ENCODE assay signal across 14 cellular contexts in genomic region chr19:18743281-18743825, GRCh38. TPM values are rescaled to one million over a fixed set of nuclear protein-coding genes. Genes with fewer than 3 reads are reported as not detected.
DNase-seq lines count a peak whose midpoint lies in the region; ATAC-seq and TF ChIP-seq lines count a peak whose summit lies in the region.
"Had no signal": no experiment of that assay in that cellular context is flagged by ENCODE, and none has a peak within 500 bp of the region (broad histone marks: within the 10 kb centered on the region; RNA-seq: fewer than 3 reads in every experiment).

No MANE protein-coding gene starts in this region.

- intact Hi-C loops in left ventricle myocardium inferior (cut with micrococcal nuclease): no loop called here

- no peaks in the 10 kb centered on the region for H3K4me1 Mint-ChIP-seq in activated T-cell treated with anti-CD3 and anti-CD28 coated beads, Interleukin-2, amount 50 U/mL, for 72 hours (ENCODE audit: low read depth)

- no peak for ATAC-seq in activated T-cell treated with anti-CD3 and anti-CD28 coated beads, Interleukin-2, amount 50 U/mL, for 72 hours (replicated peaks in 1 of 2)
- ATAC-seq: effector memory CD8-positive, alpha-beta T cell had no signal

- DNase-seq in HEK293T (ENCODE audit: extremely low spot score): peak; percentile 37
- DNase-seq in amniotic epithelial cell (ENCODE audit: low read depth): peak; percentile 85
- peak; percentile 79 for DNase-seq in left ventricle myocardium inferior
- DNase-seq in trophoblast cell: peak; percentile 75 to 76
- DNase-seq in G401 (ENCODE audit: low spot score): no peak
- no peak for DNase-seq in GOT3 (lab: John Stamatoyannopoulos, UW)
- no peak for DNase-seq in stimulated activated CD4-positive, alpha-beta T cell treated with anti-CD3 and anti-CD28 coated beads, Interleukin-2, amount 100 ng/mL, for 48 hours
- no peak for DNase-seq in activated T-cell treated with anti-CD3 and anti-CD28 coated beads, Interleukin-2, amount 50 U/mL, for 72 hours
- DNase-seq: activated CD4-positive, CD25-positive, alpha-beta regulatory T cell; activated gamma-delta T cell; effector memory CD8-positive, alpha-beta T cell; NCI-H1417; nephron progenitor cell; stimulated activated CD4-positive, alpha-beta T cell treated with anti-CD3 and anti-CD28 coated beads, Interleukin-4, amount 100 ng/mL, for 24 hours had no signal

- no peak overlapping the region for H3K4ac ChIP-seq in trophoblast cell (ENCODE audit: low read depth, low read length)

- no peak for TF ChIP-seq CTCF in left ventricle myocardium inferior (IDR thresholded peaks at IDR 0.05; ENCODE audit: borderline replicate concordance)

- H3K4me2 ChIP-seq in trophoblast cell (ENCODE audit: low read length): no peak overlapping the region

- H3K4me1 ChIP-seq in left ventricle myocardium inferior (peaks cover 38% of the 10 kb centered on the region), trophoblast cell (ENCODE audit: control insufficient read depth in 1 of 2, insufficient read depth in 2 of 2, low read length in 2 of 2) (peaks cover 13 to 14% of the 10 kb centered on the region in 2 experiments)

- H4K12ac ChIP-seq in trophoblast cell (ENCODE audit: low read depth, low read length): no peak overlapping the region

- H3K36me3 ChIP-seq in left ventricle myocardium inferior (no peaks in the 10 kb centered on the region), trophoblast cell (ENCODE audit: control insufficient read depth in 1 of 2, insufficient read depth in 2 of 2, low read length in 2 of 2) (peaks cover 0 to 2% of the 10 kb centered on the region in 2 experiments)

- in situ Hi-C loops in G401 (cut with HindIII; ENCODE audit: low sequenced_read_pairs): no loop called here

- H3K18ac ChIP-seq in trophoblast cell (ENCODE audit: low read length): no peak overlapping the region

- peaks cover 3% of the 10 kb centered on the region for H3K79me1 ChIP-seq in trophoblast cell (ENCODE audit: low read length)

- H3K4me3 Mint-ChIP-seq in activated T-cell treated with anti-CD3 and anti-CD28 coated beads, Interleukin-2, amount 50 U/mL, for 72 hours: no peak overlapping the region
- H3K4me3 Mint-ChIP-seq: effector memory CD8-positive, alpha-beta T cell; nephron progenitor cell had no signal

- no peak overlapping the region for H4K8ac ChIP-seq in trophoblast cell (ENCODE audit: low read depth, low read length)

- no peaks in the 10 kb centered on the region for H3K27me3 Mint-ChIP-seq in activated T-cell treated with anti-CD3 and anti-CD28 coated beads, Interleukin-2, amount 50 U/mL, for 72 hours (ENCODE audit: low read depth)
- H3K27me3 Mint-ChIP-seq: effector memory CD8-positive, alpha-beta T cell had no signal

- H3K27ac ChIP-seq in left ventricle myocardium inferior (replicated peaks) (peak overlapping the region; percentile 33), trophoblast cell (ENCODE audit: low read depth, low read length) (no peak overlapping the region)

- no peak overlapping the region for H3K9ac ChIP-seq in trophoblast cell (ENCODE audit: low read length)

- H3K9me3 ChIP-seq in left ventricle myocardium inferior (replicated peaks) (no peaks in the 10 kb centered on the region), trophoblast cell (ENCODE audit: insufficient read depth, low read depth, low read length) (peaks cover 2% of the 10 kb centered on the region)

- no peaks in the 10 kb centered on the region for H3K36me3 Mint-ChIP-seq in activated T-cell treated with anti-CD3 and anti-CD28 coated beads, Interleukin-2, amount 50 U/mL, for 72 hours (ENCODE audit: insufficient read depth in 2 of 2)

- WGBS in trophoblast cell (ENCODE audit: extremely low coverage, insufficient coverage, insufficient read length): no CpG with 5 or more reads among the region's 29 CpGs

- H3K14ac ChIP-seq in trophoblast cell (ENCODE audit: low read length): no peak overlapping the region

- POLR2A ChIA-PET in HEK293T (lab: Yijun Ruan, JAX): no interaction called here

- H2AK5ac ChIP-seq in trophoblast cell (ENCODE audit: low read length): no peak overlapping the region

- no peak overlapping the region for H4K91ac ChIP-seq in trophoblast cell (ENCODE audit: low read depth, low read length)

- no peak overlapping the region for H3K27ac Mint-ChIP-seq in activated T-cell treated with anti-CD3 and anti-CD28 coated beads, Interleukin-2, amount 50 U/mL, for 72 hours
- H3K27ac Mint-ChIP-seq: effector memory CD8-positive, alpha-beta T cell; nephron progenitor cell had no signal

- no peak overlapping the region for H2AFZ ChIP-seq in trophoblast cell (ENCODE audit: insufficient read depth, low read length, poor library complexity)

- CTCF ChIA-PET in HEK293T (lab: Yijun Ruan, JAX): no interaction called here

- H3K23ac ChIP-seq in trophoblast cell (ENCODE audit: low read length): no peak overlapping the region

- no peak overlapping the region for H2BK5ac ChIP-seq in trophoblast cell (ENCODE audit: low read depth, low read length, poor library complexity)

- H3K4me3 ChIP-seq in left ventricle myocardium inferior (peak overlapping the region; percentile 29), trophoblast cell (ENCODE audit: low read depth, low read length) (no peak overlapping the region)

- no peaks in the 10 kb centered on the region for H3K9me3 Mint-ChIP-seq in activated T-cell treated with anti-CD3 and anti-CD28 coated beads, Interleukin-2, amount 50 U/mL, for 72 hours
- H3K9me3 Mint-ChIP-seq: effector memory CD8-positive, alpha-beta T cell; nephron progenitor cell had no signal

- no peaks in the 10 kb centered on the region for H3K27me3 ChIP-seq in left ventricle myocardium inferior (ENCODE audit: low read depth)
- no peaks in the 10 kb centered on the region for H3K27me3 ChIP-seq in trophoblast cell (ENCODE audit: insufficient read depth, low read length)

- H2BK12ac ChIP-seq in trophoblast cell (ENCODE audit: low read length): no peak overlapping the region

- no peaks in the 10 kb centered on the region for H3K79me2 ChIP-seq in trophoblast cell (ENCODE audit: control insufficient read depth, insufficient read depth, low read length, poor library complexity)

- H2BK120ac ChIP-seq in trophoblast cell (ENCODE audit: insufficient read depth, low read length, poor library complexity): no peak overlapping the region

TF ChIP-seq in HEK293T, 16 proteins besides CTCF, POLR2A, EP300 and RAD21:
- TF ChIP-seq FOXK2 (IDR thresholded peaks at IDR 0.05) (no peak), BHLHE40 (IDR thresholded peaks at IDR 0.05; ENCODE audit: borderline replicate concordance) (no peak), ARNT (IDR thresholded peaks at IDR 0.05) (no peak), SUZ12 (IDR thresholded peaks at IDR 0.05) (no peak), CTBP1 (IDR thresholded peaks at IDR 0.05; ENCODE audit: borderline replicate concordance) (no peak), SP1 (IDR thresholded peaks at IDR 0.05) (no peak), LEF1 (IDR thresholded peaks at IDR 0.05; ENCODE audit: borderline replicate concordance) (no peak), FOXM1 (IDR thresholded peaks at IDR 0.05; ENCODE audit: borderline replicate concordance) (no peak), NFRKB (IDR thresholded peaks at IDR 0.05) (no peak), TARDBP (IDR thresholded peaks at IDR 0.05) (no peak), L3MBTL2 (conservative IDR thresholded peaks at IDR 0.05) (no peak), PKNOX1 (IDR thresholded peaks at IDR 0.05) (no peak), ZNF384 (IDR thresholded peaks at IDR 0.05) (no peak), HDGF (IDR thresholded peaks at IDR 0.05; ENCODE audit: borderline replicate concordance) (no peak), ELF4 (IDR thresholded peaks at IDR 0.05) (no peak), FOXA1 (IDR thresholded peaks at IDR 0.05) (no peak)

RNA-seq across cellular contexts. Expression of gene COMP, which starts 47.8 kb away (rescaled TPM):
- total RNA-seq in left ventricle myocardium inferior: 1.2 TPM
- 0.10 and 0.11 TPM in 2 replicates for polyA plus RNA-seq in trophoblast cell (2013)
- 0.49 and 0.54 TPM in 2 replicates for total RNA-seq in G401 (2014; rRNA removed; shearing (Covaris generic))
- not detected for total RNA-seq in activated T-cell treated with anti-CD3 and anti-CD28 coated beads, Interleukin-2, amount 50 U/mL, for 72 hours

RNA-seq across cellular contexts. Expression of gene CRTC1, which starts 59.9 kb away (rescaled TPM):
- total RNA-seq in left ventricle myocardium inferior: 9.7 TPM
- 10.0 and 10.2 TPM in 2 replicates for polyA plus RNA-seq in trophoblast cell (2013)
- 2.1 and 2.7 TPM in 2 replicates for total RNA-seq in G401 (2014; rRNA removed; shearing (Covaris generic))
- total RNA-seq in activated T-cell treated with anti-CD3 and anti-CD28 coated beads, Interleukin-2, amount 50 U/mL, for 72 hours: 1 to 10 TPM; 7.1 to 7.3 TPM

Comparison
In these comparisons a context has a peak if more than half of its experiments do, and no peak if none do; other contexts are left out.
1. DNase-seq: peak in HEK293T (single experiment), amniotic epithelial cell (single experiment), left ventricle myocardium inferior (single experiment) and trophoblast cell (2 of 2); none in G401 (single experiment), GOT3 (single experiment), stimulated activated CD4-positive, alpha-beta T cell treated with anti-CD3 and anti-CD28 coated beads, Interleukin-2, amount 100 ng/mL, for 48 hours (0 of 2) and activated T-cell treated with anti-CD3 and anti-CD28 coated beads, Interleukin-2, amount 50 U/mL, for 72 hours (0 of 2).